9 cellular contexts compared by ENCODE assay signal in the genomic region with DNA sequence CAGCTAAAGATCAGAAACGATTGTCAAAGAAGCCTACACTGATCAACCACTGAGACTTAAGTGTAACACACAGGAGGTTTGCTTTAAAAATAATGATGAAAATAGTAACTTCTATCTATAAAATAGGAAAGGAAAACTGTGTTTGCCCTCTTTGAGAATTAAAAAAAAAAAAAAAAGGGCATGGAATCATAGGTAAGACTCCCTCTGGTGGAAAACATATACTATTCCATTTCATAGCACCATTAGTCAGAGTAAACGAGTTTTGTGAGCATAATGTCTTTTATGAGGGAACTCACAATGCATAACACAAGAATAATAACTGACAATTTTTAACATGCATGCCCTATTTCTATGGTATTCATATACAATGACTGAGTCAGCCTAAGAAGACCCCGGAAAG. TPM values are rescaled to one million over a fixed set of nuclear protein-coding genes. Genes with fewer than 3 reads are reported as not detected.
DNase-seq lines count a peak whose midpoint lies in the region; ATAC-seq, FAIRE-seq and TF ChIP-seq lines count a peak whose summit lies in the region.
"Had no signal": no experiment of that assay in that cellular context is flagged by ENCODE, and none has a peak within 500 bp of the region (broad histone marks: within the 10 kb centered on the region; RNA-seq: fewer than 3 reads in every experiment).

No MANE protein-coding gene starts in this region.

- no peaks in the 10 kb centered on the region for H3K27me3 ChIP-seq in CD8-positive, alpha-beta T cell (ENCODE audit: insufficient read depth, low read length)

- no peaks in the 10 kb centered on the region for H3K9me3 Mint-ChIP-seq in CD8-positive, alpha-beta T cell

- no peak for FAIRE-seq in HTR-8/SVneo (lab: Jason Lieb, UNC)

- H3K27ac ChIP-seq in CD8-positive, alpha-beta T cell (ENCODE audit: low read depth, low read length), result no peak overlapping the region

- no peak overlapping the region for H3K4me3 Mint-ChIP-seq in CD8-positive, alpha-beta T cell
- no peak overlapping the region for H3K4me3 Mint-ChIP-seq in T-helper 17 cell

- intact Hi-C loops in CD8-positive, alpha-beta T cell (cut with DNase I, micrococcal nuclease), result no loop called here
- intact Hi-C loops in sciatic nerve (cut with DNase I), result no loop called here

- no peak overlapping the region for H3K4me3 ChIP-seq in CD8-positive, alpha-beta T cell (ENCODE audit: low read depth, low read length)

- H3K27ac Mint-ChIP-seq in CD8-positive, alpha-beta T cell, result no peak overlapping the region
- H3K27ac Mint-ChIP-seq in T-helper 17 cell, result no peak overlapping the region

- H3K4me1 Mint-ChIP-seq in CD8-positive, alpha-beta T cell (ENCODE audit: low read depth), result no peaks in the 10 kb centered on the region
- H3K4me1 Mint-ChIP-seq in T-helper 17 cell, result peaks cover 6% of the 10 kb centered on the region

- H3K27me3 Mint-ChIP-seq in CD8-positive, alpha-beta T cell (ENCODE audit: low read depth), result no peaks in the 10 kb centered on the region
- H3K27me3 Mint-ChIP-seq in T-helper 17 cell, result no peaks in the 10 kb centered on the region

- CTCF ChIA-PET in CD8-positive, alpha-beta T cell (lab: Charles Lee), result no interaction called here

- no peak for DNase-seq in CD8-positive, alpha-beta T cell
- DNase-seq in HTR-8/SVneo (ENCODE audit: insufficient read length, low spot score), result peak; percentile 26
- peak; percentile 11 to 66 for DNase-seq in SW 1271 (lab: John Stamatoyannopoulos, UW)
- peak; percentile 29 for DNase-seq in kidney glomerular epithelial cell (lab: John Stamatoyannopoulos, UW)
- no peak for DNase-seq in sciatic nerve (ENCODE audit: low spot score)
- no peak for DNase-seq in occipital lobe (lab: John Stamatoyannopoulos, UW)
- DNase-seq in T-helper 17 cell, result no peak
- DNase-seq: head of caudate nucleus had no signal

- no peaks in the 10 kb centered on the region for H3K9me3 ChIP-seq in CD8-positive, alpha-beta T cell (ENCODE audit: low read length)
- H3K9me3 ChIP-seq in T-helper 17 cell (ENCODE audit: control insufficient read depth, low read length, poor library complexity, severe bottlenecking), result no peaks in the 10 kb centered on the region

- POLR2A ChIA-PET in CD8-positive, alpha-beta T cell (lab: Charles Lee), result no interaction called here

- H3K4me1 ChIP-seq in CD8-positive, alpha-beta T cell (ENCODE audit: insufficient read depth, low read length), result no peaks in the 10 kb centered on the region

- peaks cover 42% of the 10 kb centered on the region for H3K36me3 Mint-ChIP-seq in CD8-positive, alpha-beta T cell
- peaks cover 11% of the 10 kb centered on the region for H3K36me3 Mint-ChIP-seq in T-helper 17 cell (ENCODE audit: low read depth)

- ATAC-seq in CD8-positive, alpha-beta T cell, result no peak
- ATAC-seq in sciatic nerve (no peak), T-helper 17 cell (no peak), HG03460 (IDR thresholded peaks at IDR 0.05; ENCODE audit: unreplicated experiment) (no peak)

- peak; percentile 45 for TF ChIP-seq CTCF in CD8-positive, alpha-beta T cell (IDR thresholded peaks at IDR 0.05)

- no peaks in the 10 kb centered on the region for H3K36me3 ChIP-seq in CD8-positive, alpha-beta T cell (ENCODE audit: insufficient read depth, low read length)

RNA-seq across cellular contexts. Expression of gene SLC35F5, which starts 36.3 kb away (rescaled TPM):
- 10 to 100 TPM; 19.3 to 20.7 TPM for total RNA-seq in CD8-positive, alpha-beta T cell
- 56.1 TPM for total RNA-seq in sciatic nerve
- total RNA-seq in occipital lobe, result 173 TPM
- total RNA-seq in T-helper 17 cell, result 10 to 100 TPM; 19.5 to 28.1 TPM

Comparison
In these comparisons a context has a peak if more than half of its experiments do, and no peak if none do; other contexts are left out.
1. DNase-seq: peak in HTR-8/SVneo (single experiment), SW 1271 (2 of 2) and kidney glomerular epithelial cell (single experiment); none in CD8-positive, alpha-beta T cell (0 of 7), sciatic nerve (single experiment), occipital lobe (single experiment) and T-helper 17 cell (0 of 3).